ENCODE assay signal across 1 cellular context in genomic region chr19:5823579-5824281, GRCh38.
TF ChIP-seq lines count a peak whose summit lies in the region.

No MANE protein-coding gene starts in this region.

TF ChIP-seq in HEK293T, 16 proteins besides CTCF, POLR2A, EP300 and RAD21 (continued from another document):
- no peak for TF ChIP-seq FOXM1 (IDR thresholded peaks at IDR 0.05; ENCODE audit: borderline replicate concordance)
- TF ChIP-seq HDGF (IDR thresholded peaks at IDR 0.05; ENCODE audit: borderline replicate concordance) = no peak
- TF ChIP-seq ELF4 (IDR thresholded peaks at IDR 0.05) = no peak
- TF ChIP-seq BHLHE40 (IDR thresholded peaks at IDR 0.05; ENCODE audit: borderline replicate concordance) = no peak
- no peak for TF ChIP-seq SP1 (IDR thresholded peaks at IDR 0.05)
- no peak for TF ChIP-seq NFRKB (IDR thresholded peaks at IDR 0.05)
TF ChIP-seq in HEK293T: peak in this region for 0.
